In the genomic region with DNA sequence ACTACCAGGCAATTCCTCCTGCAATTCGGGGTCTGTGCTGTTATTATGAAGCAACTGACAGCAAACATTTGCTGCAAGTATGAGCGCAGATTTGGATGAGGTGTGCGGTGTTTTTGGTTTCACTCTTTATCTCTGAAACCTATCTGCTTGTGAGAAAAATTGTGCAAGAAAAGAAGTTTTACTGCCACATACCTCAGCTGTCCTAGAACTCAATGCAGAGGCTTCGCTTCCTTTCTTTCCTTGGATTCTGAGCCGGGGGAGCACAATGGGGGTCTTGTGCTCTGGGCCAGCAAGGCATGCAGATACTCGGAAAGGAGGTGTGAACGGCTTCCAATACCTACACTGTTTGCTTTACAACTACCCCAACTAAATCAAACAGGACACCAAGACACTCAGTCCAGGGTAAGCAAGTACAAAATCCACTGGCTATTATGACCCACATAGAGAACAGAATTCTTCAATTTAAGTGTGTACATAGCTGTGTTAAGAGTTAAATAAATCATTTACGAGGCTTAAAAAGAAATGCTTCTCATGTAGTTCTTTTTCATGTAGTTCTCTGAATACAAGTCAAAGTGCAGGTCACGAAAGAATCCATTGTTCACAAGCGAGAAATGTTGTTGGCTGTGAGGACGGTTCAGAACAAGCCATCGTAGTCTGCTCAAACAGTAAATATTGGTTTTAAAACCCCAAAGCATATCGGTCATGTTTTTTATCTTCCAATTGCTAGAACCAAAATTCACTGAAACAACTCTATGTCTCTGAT, we compare ENCODE assay signal across 11 cellular contexts. TPM values are rescaled to one million over a fixed set of nuclear protein-coding genes. Genes with fewer than 3 reads are reported as not detected.
DNase-seq lines count a peak whose midpoint lies in the region; ATAC-seq, FAIRE-seq and TF ChIP-seq lines count a peak whose summit lies in the region.
"Had no signal": no experiment of that assay in that cellular context is flagged by ENCODE, and none has a peak within 500 bp of the region (broad histone marks: within the 10 kb centered on the region; RNA-seq: fewer than 3 reads in every experiment).

No MANE protein-coding gene starts in this region.

- no peaks in the 10 kb centered on the region for H3K9me3 Mint-ChIP-seq in IgD-negative memory B cell
- no peaks in the 10 kb centered on the region for H3K9me3 Mint-ChIP-seq in activated T-cell treated with anti-CD3 and anti-CD28 coated beads, Interleukin-2, amount 50 U/mL, for 24 hours

- in situ Hi-C loops in brain microvascular endothelial cell (cut with HindIII; ENCODE audit: low pct_ligation_motif_present, low sequenced_read_pairs): no loop called here

- H3K36me3 Mint-ChIP-seq in IgD-negative memory B cell: no peaks in the 10 kb centered on the region
- H3K36me3 Mint-ChIP-seq in activated T-cell treated with anti-CD3 and anti-CD28 coated beads, Interleukin-2, amount 50 U/mL, for 24 hours (ENCODE audit: low read depth): no peaks in the 10 kb centered on the region

- TF ChIP-seq CTCF in brain microvascular endothelial cell (IDR thresholded peaks at IDR 0.05; ENCODE audit: low read depth, low read length, missing control alignments): no peak

- peak overlapping the region in 3 of 4 donors; percentile 75 to 96 (median 87) for H3K4me3 Mint-ChIP-seq in IgD-negative memory B cell
- H3K4me3 Mint-ChIP-seq in activated T-cell treated with anti-CD3 and anti-CD28 coated beads, Interleukin-2, amount 50 U/mL, for 24 hours: no peak overlapping the region

- H3K4me3 ChIP-seq in brain microvascular endothelial cell (ENCODE audit: low read depth, low read length) (peak overlapping the region; percentile 9), stomach smooth muscle (ENCODE audit: low read length in 2 of 2) (peak overlapping the region; percentile 28 to 73)

- H3K27ac Mint-ChIP-seq in IgD-negative memory B cell: peak overlapping the region in 2 of 3 donors; percentile 88 to 91
- no peak overlapping the region for H3K27ac Mint-ChIP-seq in activated T-cell treated with anti-CD3 and anti-CD28 coated beads, Interleukin-2, amount 50 U/mL, for 24 hours

- H3K27me3 Mint-ChIP-seq in IgD-negative memory B cell: peaks cover 11% of the 10 kb centered on the region
- H3K27me3 Mint-ChIP-seq in activated T-cell treated with anti-CD3 and anti-CD28 coated beads, Interleukin-2, amount 50 U/mL, for 24 hours: peaks cover 25% of the 10 kb centered on the region

- no peaks in the 10 kb centered on the region for H3K4me1 ChIP-seq in stomach smooth muscle (ENCODE audit: control insufficient read depth, insufficient read depth, low read length)

- H3K27ac ChIP-seq in brain microvascular endothelial cell: peak overlapping the region; percentile 47
- peak overlapping the region; percentile 62 for H3K27ac ChIP-seq in stomach smooth muscle (ENCODE audit: low read length)
- H3K27ac ChIP-seq: KMS-11 had no signal

- H3K9me3 ChIP-seq in stomach smooth muscle (ENCODE audit: control insufficient read depth in 2 of 2, low read length in 2 of 2): no peaks in the 10 kb centered on the region

- no peaks in the 10 kb centered on the region for H3K36me3 ChIP-seq in brain microvascular endothelial cell (replicated peaks)
- no peaks in the 10 kb centered on the region for H3K36me3 ChIP-seq in stomach smooth muscle (ENCODE audit: control insufficient read depth in 2 of 2, insufficient read depth in 2 of 2, low read length in 2 of 2)

- no peak for FAIRE-seq in HTR-8/SVneo (lab: Jason Lieb, UNC)
- FAIRE-seq: endometrium had no signal

- peak overlapping the region in 1 of 2 donors; percentile 14 for H3K9ac ChIP-seq in stomach smooth muscle (ENCODE audit: low read length in 2 of 2)
- H3K9ac ChIP-seq: KMS-11 had no signal

- peaks cover 15 to 22% (median 18%) of the 10 kb centered on the region in 3 donors for H3K4me1 Mint-ChIP-seq in IgD-negative memory B cell
- no peaks in the 10 kb centered on the region for H3K4me1 Mint-ChIP-seq in activated T-cell treated with anti-CD3 and anti-CD28 coated beads, Interleukin-2, amount 50 U/mL, for 24 hours (ENCODE audit: low read depth)

- H3K27me3 ChIP-seq in brain microvascular endothelial cell (replicated peaks): no peaks in the 10 kb centered on the region
- no peaks in the 10 kb centered on the region for H3K27me3 ChIP-seq in stomach smooth muscle (ENCODE audit: control insufficient read depth in 1 of 2, insufficient read depth in 2 of 2, low read length in 2 of 2)

- peak; percentile 49 for ATAC-seq in left lobe of liver
- ATAC-seq in HG03108 (IDR thresholded peaks at IDR 0.05; ENCODE audit: unreplicated experiment): no peak

- DNase-seq in brain microvascular endothelial cell: no peak
- DNase-seq in left lobe of liver (ENCODE audit: low spot score): no peak
- DNase-seq in activated T-cell treated with anti-CD3 and anti-CD28 coated beads, Interleukin-2, amount 50 U/mL, for 24 hours: no peak
- DNase-seq in HTR-8/SVneo (ENCODE audit: insufficient read length, low spot score): no peak
- no peak for DNase-seq in NCI-H146 treated with DMSO at 0.1 percent for 48 hours (lab: John Stamatoyannopoulos, UW; ENCODE audit: unreplicated experiment)
- DNase-seq: stimulated activated CD4-positive, alpha-beta T cell treated with anti-CD3 and anti-CD28 coated beads, Interleukin-1b, Interleukin-23, amount 100 ng/mL, for 48 hours had no signal

RNA-seq across cellular contexts. Expression of a gene that starts 1.1 kb away (rescaled TPM):
- polyA plus RNA-seq in IgD-negative memory B cell: not detected
- 126 TPM for total RNA-seq in left lobe of liver
